ENCODE assay signal across 8 cellular contexts in genomic region chr14:67820428-67820881, GRCh38. TPM values are rescaled to one million over a fixed set of nuclear protein-coding genes. Genes with fewer than 3 reads are reported as not detected.
A peak's percentile ranks its signal among the peaks of the same experiment; 100 is the strongest.
DNase-seq lines count a peak whose midpoint lies in the region; ATAC-seq and TF ChIP-seq lines count a peak whose summit lies in the region.

No MANE protein-coding gene starts in this region.

- H3K9me3 ChIP-seq in HEK293 (ENCODE audit: control insufficient read depth, insufficient read depth, low read depth, low read length) = no peaks in the 10 kb centered on the region
- H3K9me3 ChIP-seq in fibroblast of lung (ENCODE audit: control insufficient read depth, insufficient read depth, low read depth, low read length) = no peaks in the 10 kb centered on the region

- no peaks in the 10 kb centered on the region for H3K27me3 Mint-ChIP-seq in T-helper 1 cell treated with Interleukin-12 subunit alpha and Interleukin-12 subunit beta and Interleukin-4 antibody, amounts not matched to agents 30 μg/mL and 1 μg/mL, for 36 hours (ENCODE audit: low read depth)

- POLR2A ChIA-PET in HEK293 (lab: Yijun Ruan, JAX) = interaction anchor here (0.5 kb wide), 1 partner anchor 23 kb away, joined by 3 read pairs; no protein-coding TSS in a partner anchor

- H3K27ac ChIP-seq in HEK293 (ENCODE audit: extremely low read depth, low read depth, low read length) (no peak overlapping the region; the same call in 1 of the 2 replicates), fibroblast of lung (ENCODE audit: insufficient read depth, low read length) (peak overlapping the region; percentile 72)

- peak overlapping the region; percentile 86 for H3K27ac Mint-ChIP-seq in T-helper 1 cell treated with Interleukin-12 subunit alpha and Interleukin-12 subunit beta and Interleukin-4 antibody, amounts not matched to agents 30 μg/mL and 1 μg/mL, for 36 hours

- H3K9me3 Mint-ChIP-seq in T-helper 1 cell treated with Interleukin-12 subunit alpha and Interleukin-12 subunit beta and Interleukin-4 antibody, amounts not matched to agents 30 μg/mL and 1 μg/mL, for 36 hours = no peaks in the 10 kb centered on the region

- no peaks in the 10 kb centered on the region for H3K4me1 ChIP-seq in HEK293 (ENCODE audit: control insufficient read depth, insufficient read depth, low read length)
- peaks cover 3% of the 10 kb centered on the region for H3K4me1 ChIP-seq in fibroblast of lung (ENCODE audit: control insufficient read depth, extremely low read depth, insufficient read depth, low read length)

- peak overlapping the region; percentile 91 for H3K4me3 Mint-ChIP-seq in T-helper 1 cell treated with Interleukin-12 subunit alpha and Interleukin-12 subunit beta and Interleukin-4 antibody, amounts not matched to agents 30 μg/mL and 1 μg/mL, for 36 hours

- CTCF ChIA-PET in HEK293 (lab: Yijun Ruan, JAX) = no interaction called here

- H3K4me2 ChIP-seq in fibroblast of lung (ENCODE audit: extremely low read depth, insufficient read depth, low read length) = peak overlapping the region; percentile 79

- TF ChIP-seq CTCF in HEK293 (tag by site-specific recombination; IDR thresholded peaks at IDR 0.05) (no peak), fibroblast of lung (conservative IDR thresholded peaks at IDR 0.05 in 1 of 2, IDR thresholded peaks at IDR 0.05 in 1 of 2; ENCODE audit: low read depth in 1 of 2, low read length in 2 of 2) (no peak)

- no peaks in the 10 kb centered on the region for H4K20me1 ChIP-seq in fibroblast of lung (ENCODE audit: control insufficient read depth, extremely low read depth, insufficient read depth, low read length)

- peak overlapping the region; percentile 80 for H3K9ac ChIP-seq in fibroblast of lung (ENCODE audit: insufficient read depth, low read length)

- H3K4me3 ChIP-seq in HEK293 (ENCODE audit: low read depth, low read length) (peak overlapping the region; percentile 85), fibroblast of lung (replicated peaks in 1 of 4; ENCODE audit: control extremely low read depth in 1 of 4, insufficient read depth in 1 of 4, low read depth in 3 of 4, low read length in 4 of 4) (peak overlapping the region; percentile 81 to 99 (median 96))

- DNase-seq in CD1c-positive myeloid dendritic cell (ENCODE audit: extremely low spot score) = peak; percentile 66
- peak; percentile 14 to 16 for DNase-seq in fibroblast of lung (ENCODE audit: low read depth in 2 of 2)
- DNase-seq in renal cortical epithelial cell (ENCODE audit: low read depth) = peak; percentile 50
- no peak for DNase-seq in mesenteric fat pad (ENCODE audit: low spot score)

- H3K36me3 ChIP-seq in HEK293 (ENCODE audit: control insufficient read depth in 2 of 2, insufficient read depth in 1 of 2, low read length in 2 of 2) = peaks cover 3 to 14% of the 10 kb centered on the region in 2 experiments
- H3K36me3 ChIP-seq in fibroblast of lung (ENCODE audit: control insufficient read depth, insufficient read depth, low read length) = no peaks in the 10 kb centered on the region

- no peaks in the 10 kb centered on the region for H3K36me3 Mint-ChIP-seq in T-helper 1 cell treated with Interleukin-12 subunit alpha and Interleukin-12 subunit beta and Interleukin-4 antibody, amounts not matched to agents 30 μg/mL and 1 μg/mL, for 36 hours (ENCODE audit: low read depth)

- H3K79me2 ChIP-seq in fibroblast of lung (ENCODE audit: control insufficient read depth, insufficient read depth, low read length) = peaks cover 2% of the 10 kb centered on the region

- peaks cover 20% of the 10 kb centered on the region for H3K4me1 Mint-ChIP-seq in T-helper 1 cell treated with Interleukin-12 subunit alpha and Interleukin-12 subunit beta and Interleukin-4 antibody, amounts not matched to agents 30 μg/mL and 1 μg/mL, for 36 hours (ENCODE audit: low read depth)

- no peaks in the 10 kb centered on the region for H3K27me3 ChIP-seq in fibroblast of lung (ENCODE audit: control insufficient read depth, insufficient read depth, low read length)

- ATAC-seq in GM21717 (IDR thresholded peaks at IDR 0.05; ENCODE audit: unreplicated experiment) (no peak), GM21528 (IDR thresholded peaks at IDR 0.05; ENCODE audit: low FRiP score, unreplicated experiment) (no peak)

- peak overlapping the region; percentile 95 for H2AFZ ChIP-seq in fibroblast of lung (ENCODE audit: low read length)

TF ChIP-seq in HEK293, 187 proteins besides CTCF, POLR2A, EP300 and RAD21 (continues in another document):
- TF ChIP-seq ZSCAN16 (tag by site-specific recombination; IDR thresholded peaks at IDR 0.05) (no peak), ZBTB48 (tag by site-specific recombination; IDR thresholded peaks at IDR 0.05) (no peak), PATZ1 (tag by site-specific recombination; IDR thresholded peaks at IDR 0.05) (peak; percentile 28; the same call in 1 of the 2 replicates), ZNF580 (tag by site-specific recombination; IDR thresholded peaks at IDR 0.05) (0 out of 2 replicates have a peak, but pooled peaks have one; percentile 10), ZNF366 (tag by site-specific recombination; conservative IDR thresholded peaks at IDR 0.05) (peak; percentile 48), GLIS1 (tag by site-specific recombination; IDR thresholded peaks at IDR 0.05) (peak; percentile 16; the same call in 1 of the 2 replicates), ZNF280C (tag by site-specific recombination; IDR thresholded peaks at IDR 0.05) (no peak), HOXC10 (CRISPR knock-in tag; IDR thresholded peaks at IDR 0.05) (no peak), ZNF292 (tag by site-specific recombination; IDR thresholded peaks at IDR 0.05; ENCODE audit: borderline replicate concordance, low read depth) (no peak)
- TF ChIP-seq, protein P1, sequence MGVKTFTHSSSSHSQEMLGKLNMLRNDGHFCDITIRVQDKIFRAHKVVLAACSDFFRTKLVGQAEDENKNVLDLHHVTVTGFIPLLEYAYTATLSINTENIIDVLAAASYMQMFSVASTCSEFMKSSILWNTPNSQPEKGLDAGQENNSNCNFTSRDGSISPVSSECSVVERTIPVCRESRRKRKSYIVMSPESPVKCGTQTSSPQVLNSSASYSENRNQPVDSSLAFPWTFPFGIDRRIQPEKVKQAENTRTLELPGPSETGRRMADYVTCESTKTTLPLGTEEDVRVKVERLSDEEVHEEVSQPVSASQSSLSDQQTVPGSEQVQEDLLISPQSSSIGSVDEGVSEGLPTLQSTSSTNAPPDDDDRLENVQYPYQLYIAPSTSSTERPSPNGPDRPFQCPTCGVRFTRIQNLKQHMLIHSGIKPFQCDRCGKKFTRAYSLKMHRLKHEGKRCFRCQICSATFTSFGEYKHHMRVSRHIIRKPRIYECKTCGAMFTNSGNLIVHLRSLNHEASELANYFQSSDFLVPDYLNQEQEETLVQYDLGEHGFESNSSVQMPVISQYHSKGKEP (tag by site-specific recombination; IDR thresholded peaks at IDR 0.05) = no peak

RNA-seq across cellular contexts. Expression of gene RAD51B, which starts 0.9 kb away (rescaled TPM):
- total RNA-seq in fibroblast of lung (13.1 and 16.3 TPM in 2 replicates), renal cortical epithelial cell (17.0 and 17.2 TPM in 2 replicates), mesenteric fat pad (14.7 TPM)
- polyA plus RNA-seq in fibroblast of lung = 4.6 and 7.9 TPM in 2 replicates
- 3.5 and 7.8 TPM in 2 replicates for polyA plus RNA-seq in fibroblast of lung (2012)
- 5.8 and 22.5 TPM in 2 replicates for polyA minus RNA-seq in fibroblast of lung (ENCODE audit: low replicate concordance)

RNA-seq across cellular contexts. Expression of gene ZFYVE26, which starts 4.1 kb away (rescaled TPM):
- total RNA-seq in fibroblast of lung (18.7 and 22.9 TPM in 2 replicates), renal cortical epithelial cell (13.0 and 26.0 TPM in 2 replicates), mesenteric fat pad (29.1 TPM)
- polyA plus RNA-seq in fibroblast of lung = 8.4 and 9.1 TPM in 2 replicates
- polyA plus RNA-seq in fibroblast of lung (2012) = 6.2 and 6.6 TPM in 2 replicates
- polyA minus RNA-seq in fibroblast of lung (ENCODE audit: low replicate concordance) = 38.8 and 59.2 TPM in 2 replicates
